Comparison of ENCODE assay signal across 13 cellular contexts in the genomic region with DNA sequence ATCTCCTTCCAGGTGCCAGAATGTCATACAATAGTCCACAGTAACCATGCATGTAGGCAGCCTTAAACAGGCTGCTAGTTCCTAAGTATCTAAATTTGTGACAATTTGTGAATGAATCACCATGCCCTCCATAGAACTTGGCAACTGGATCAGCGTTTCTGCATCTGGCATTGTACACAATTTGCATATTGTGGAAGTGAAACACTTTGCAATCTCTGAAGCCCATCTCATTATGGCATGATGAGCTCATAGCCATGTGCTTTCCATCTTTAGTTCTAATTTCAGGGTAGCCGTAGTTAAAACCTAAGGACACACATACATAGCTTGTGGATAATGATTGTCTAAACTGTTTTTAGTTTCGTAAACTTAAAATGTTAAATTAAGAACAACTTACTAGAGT.
"Had no signal": no experiment of that assay in that cellular context is flagged by ENCODE, and none has a peak within 500 bp of the region (broad histone marks: within the 10 kb centered on the region; RNA-seq: fewer than 3 reads in every experiment).

No MANE protein-coding gene starts in this region.

- H3K9me3 ChIP-seq: neutrophil, thyroid gland, uterus had no signal

- H3K27ac ChIP-seq: neutrophil, skin epidermis, thyroid gland, uterus had no signal

- H3K27me3 ChIP-seq: neutrophil, thyroid gland, uterus had no signal

- H3K4me1 ChIP-seq: thyroid gland, uterus had no signal

- H3K36me3 ChIP-seq: neutrophil, thyroid gland, uterus had no signal

- DNase-seq: activated CD4-positive, alpha-beta T cell treated with anti-CD3 and anti-CD28 coated beads, Interleukin-2, amount 10 ng/mL, durations not matched to agents 7 days and 5 days; activated CD4-positive, CD25-positive, alpha-beta regulatory T cell; amniotic stem cell; effector memory CD4-positive, alpha-beta T cell; mucosa of descending colon; naive thymus-derived CD8-positive, alpha-beta T cell; posterior cingulate gyrus; stimulated activated CD4-positive, alpha-beta T cell treated with anti-CD3 and anti-CD28 coated beads, Interleukin-4, amount 100 ng/mL, for 4 hours; stimulated activated naive CD8-positive, alpha-beta T cell treated with anti-CD3 and anti-CD28 coated beads, Interleukin-15, amount 100 ng/mL, for 72 hours; thyroid gland; uterus had no signal

- H3K4me3 ChIP-seq: mucosa of descending colon, skin epidermis, thyroid gland, uterus had no signal

- ATAC-seq: mucosa of descending colon; naive thymus-derived CD8-positive, alpha-beta T cell; stimulated activated naive CD8-positive, alpha-beta T cell treated with anti-CD3 and anti-CD28 coated beads, Interleukin-15, amount 100 ng/mL, for 72 hours had no signal
